Comparison of ENCODE assay signal across 23 cellular contexts in the genomic region with DNA sequence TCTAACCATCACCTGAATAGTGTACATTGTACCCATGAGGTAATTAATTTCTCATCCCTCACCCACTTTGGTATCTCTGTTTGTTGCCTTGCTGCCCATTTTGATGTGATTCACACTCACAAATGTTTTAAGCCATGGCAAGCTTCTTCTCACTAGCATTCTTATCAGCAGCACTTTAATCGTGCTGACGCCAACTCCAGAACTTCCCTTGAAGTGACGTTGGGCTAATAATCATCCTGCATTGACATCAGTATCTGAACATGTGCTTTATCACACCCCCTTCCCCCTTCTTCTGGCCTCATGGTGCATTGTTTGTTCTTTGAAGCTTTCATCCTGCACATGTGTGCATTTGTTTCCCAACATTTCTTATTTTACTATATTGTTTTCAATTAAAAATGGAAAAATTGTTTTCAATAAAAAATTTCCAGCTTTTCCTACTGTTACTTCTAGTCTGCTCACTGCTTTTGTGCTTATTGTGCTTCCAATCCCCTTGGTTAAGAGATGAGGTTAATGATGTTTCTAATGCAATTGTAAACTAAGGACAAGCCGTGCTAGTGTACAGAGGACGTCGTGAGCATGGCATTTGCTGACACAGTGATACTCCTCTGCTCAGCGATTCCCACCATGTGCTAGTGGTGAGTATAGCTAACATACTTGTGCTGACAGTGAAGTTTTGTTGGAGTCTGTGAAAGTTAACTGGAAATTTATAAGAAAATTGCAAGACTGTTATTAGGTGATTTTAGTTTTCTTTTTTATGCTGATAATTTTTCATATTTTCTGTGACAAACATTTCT.
DNase-seq lines count a peak whose midpoint lies in the region; ATAC-seq and TF ChIP-seq lines count a peak whose summit lies in the region.
"Had no signal": no experiment of that assay in that cellular context is flagged by ENCODE, and none has a peak within 500 bp of the region (broad histone marks: within the 10 kb centered on the region; RNA-seq: fewer than 3 reads in every experiment).

No MANE protein-coding gene starts in this region.

- no peak for TF ChIP-seq POLR2A in IMR-90 (IDR thresholded peaks at IDR 0.05; ENCODE audit: low read depth, low read length)

- no peak overlapping the region for H4K8ac ChIP-seq in IMR-90 (ENCODE audit: low read depth in 2 of 2, low read length in 2 of 2)

- H3K56ac ChIP-seq in IMR-90 (ENCODE audit: extremely low read depth, insufficient read depth, low read length), result no peak overlapping the region

- TF ChIP-seq CTCF in right atrium auricular region (IDR thresholded peaks at IDR 0.05) (no peak), IMR-90 (conservative IDR thresholded peaks at IDR 0.05; ENCODE audit: low read depth, low read length) (no peak)

- H3K27me3 ChIP-seq in right atrium auricular region (no peaks in the 10 kb centered on the region), IMR-90 (ENCODE audit: control insufficient read depth, insufficient read depth, low read length) (no peaks in the 10 kb centered on the region)
- H3K27me3 ChIP-seq: SJSA1 had no signal

- H3K36me3 ChIP-seq in right atrium auricular region (peaks cover 9% of the 10 kb centered on the region), IMR-90 (ENCODE audit: control insufficient read depth, insufficient read depth, low read length) (peaks cover 8% of the 10 kb centered on the region)
- H3K36me3 ChIP-seq: HAP-1, SJSA1 had no signal

- H3K9me3 ChIP-seq in right atrium auricular region (no peaks in the 10 kb centered on the region), IMR-90 (ENCODE audit: control insufficient read depth, insufficient read depth, low read length) (no peaks in the 10 kb centered on the region)
- H3K9me3 ChIP-seq: HAP-1, SJSA1 had no signal

- no peak overlapping the region for H3K27ac ChIP-seq in right atrium auricular region
- H3K27ac ChIP-seq in IMR-90 (ENCODE audit: insufficient read depth, low read length), result no peak overlapping the region
- H3K27ac ChIP-seq: HL-60, SJSA1 had no signal

- CTCF ChIA-PET in IMR-90 (lab: Yijun Ruan, JAX), result no interaction called here

- no peak overlapping the region for H4K5ac ChIP-seq in IMR-90 (ENCODE audit: low read depth, low read length)

- intact Hi-C loops in Right ventricle myocardium superior (cut with DNase I), result no loop called here
- intact Hi-C loops in IMR-90 (cut with micrococcal nuclease), result no loop called here

- 80% methylated on average over 7 of the region's 7 CpGs; no CpG with 5 or more reads in 1 of the 2 experiments for WGBS in IMR-90 (ENCODE audit: extremely low coverage in 2 of 2, insufficient read length in 1 of 2), 2 experiments

- no peak for DNase-seq in Right ventricle myocardium superior
- no peak for DNase-seq in right atrium auricular region (ENCODE audit: low spot score)
- no peak for DNase-seq in IMR-90
- peak; percentile 5 for DNase-seq in kidney tubule cell (ENCODE audit: low spot score)
- DNase-seq in activated gamma-delta T cell treated with Interleukin-2 at 50 U/mL for 16 hours, result no peak
- DNase-seq: 8988T; Calu3; DMS153; DND-41; GOT3; HFFc6; Karpas-422; NCI-H1436 treated with DMSO at 0.1 percent for 48 hours; NCI-H1930; NCI-H446; NCI-H524 treated with DMSO at 0.1 percent for 48 hours; NK-92 treated with Interleukin-12 subunit alpha and Interleukin-12 subunit beta, amount 100 ng/mL, for 24 hours; PC-3 had no signal

- ATAC-seq in Right ventricle myocardium superior (ENCODE audit: poor library complexity) (peak; percentile 64), IMR-90 (ENCODE audit: low read depth) (no peak), HG03342 (IDR thresholded peaks at IDR 0.05; ENCODE audit: unreplicated experiment) (no peak), GM21619 (IDR thresholded peaks at IDR 0.05; ENCODE audit: unreplicated experiment) (no peak)
- ATAC-seq: PC-3 had no signal

- in situ Hi-C loops in IMR-90 (cut with MboI; ENCODE audit: low sequenced_read_pairs), result no loop called here

- H2AK9ac ChIP-seq in IMR-90 (replicated peaks; ENCODE audit: low read depth, low read length, poor library complexity), result no peak overlapping the region

- BruUV-seq in IMR-90 (replicated peaks; lab: Mats Ljungman, UMichigan), result no TSS peak

- dilution Hi-C loops in IMR-90 (cut with HindIII; ENCODE audit: low sequenced_read_pairs, unreplicated experiment), result no loop called here

- H3K14ac ChIP-seq in IMR-90 (replicated peaks; ENCODE audit: low read depth, low read length), result no peak overlapping the region

- no peaks in the 10 kb centered on the region; the same call in 1 of the 2 replicates for H3K9me1 ChIP-seq in IMR-90 (ENCODE audit: insufficient read depth, low read length)

- H3K4ac ChIP-seq in IMR-90 (ENCODE audit: low read depth, low read length), result no peak overlapping the region

- H2BK20ac ChIP-seq in IMR-90 (ENCODE audit: low read depth, low read length), result no peak overlapping the region

- POLR2A ChIA-PET in IMR-90 (lab: Charles Lee; ENCODE audit: unreplicated experiment), result no interaction called here

- H4K20me1 ChIP-seq in IMR-90 (ENCODE audit: insufficient read depth, low read length), result no peaks in the 10 kb centered on the region

- no peak overlapping the region for H2AFZ ChIP-seq in IMR-90 (replicated peaks; ENCODE audit: low read length, poor library complexity)

- no peak overlapping the region for H3K18ac ChIP-seq in IMR-90 (ENCODE audit: low read depth, low read length)

- H2BK120ac ChIP-seq in IMR-90 (ENCODE audit: low read depth, low read length), result no peak overlapping the region

- no peak overlapping the region for H2BK15ac ChIP-seq in IMR-90 (ENCODE audit: low read depth, low read length)

- no peak overlapping the region for H3K4me2 ChIP-seq in IMR-90 (ENCODE audit: low read depth, low read length)

- H3K9ac ChIP-seq in IMR-90 (ENCODE audit: low read depth, low read length), result no peak overlapping the region

- no peak overlapping the region for H4K91ac ChIP-seq in IMR-90 (ENCODE audit: insufficient read depth, low read depth, low read length)

- no peak overlapping the region for H2BK5ac ChIP-seq in IMR-90 (ENCODE audit: low read depth, low read length, poor library complexity, severe bottlenecking)

- no peak overlapping the region for H3K4me3 ChIP-seq in right atrium auricular region
- no peak overlapping the region for H3K4me3 ChIP-seq in IMR-90 (ENCODE audit: insufficient read depth, low read depth, low read length)
- H3K4me3 ChIP-seq: HAP-1, SJSA1 had no signal

- no peak overlapping the region for H3K23ac ChIP-seq in IMR-90 (ENCODE audit: low read depth, low read length)

- no peak overlapping the region for H2AK5ac ChIP-seq in IMR-90 (ENCODE audit: low read depth, low read length)

- no peak for TF ChIP-seq RAD21 in IMR-90 (IDR thresholded peaks at IDR 0.05; ENCODE audit: low read length)

- H3K4me1 ChIP-seq in right atrium auricular region (no peaks in the 10 kb centered on the region), IMR-90 (ENCODE audit: control insufficient read depth, insufficient read depth, low read length) (no peaks in the 10 kb centered on the region)
- H3K4me1 ChIP-seq: HAP-1, SJSA1 had no signal

- H3K79me1 ChIP-seq in IMR-90 (ENCODE audit: low read depth in 1 of 2, low read length in 2 of 2), result no peaks in the 10 kb centered on the region; a peak in 1 of 4 replicates

TF ChIP-seq in IMR-90, 13 proteins besides CTCF, POLR2A, EP300 and RAD21:
- TF ChIP-seq MAFK (IDR thresholded peaks at IDR 0.05; ENCODE audit: low read depth, low read length), result peak; percentile 37
- no peak for TF ChIP-seq BHLHE40 (IDR thresholded peaks at IDR 0.05; ENCODE audit: low read depth, low read length)
